Comparison of ENCODE assay signal across 19 cellular contexts in genomic region chr10:60760711-60761210, GRCh38.
"Had no signal": no experiment of that assay in that cellular context is flagged by ENCODE, and none has a peak within 500 bp of the region (broad histone marks: within the 10 kb centered on the region; RNA-seq: fewer than 3 reads in every experiment).

No MANE protein-coding gene starts in this region.

- H3K36me3 Mint-ChIP-seq: type B pancreatic cell had no signal

- H3K36me3 ChIP-seq: cardiac muscle cell, left ventricle myocardium inferior had no signal

- H3K9me3 Mint-ChIP-seq: activated naive CD8-positive, alpha-beta T cell treated with anti-CD3 and anti-CD28 coated beads, Interleukin-2, amount 50 U/mL, for 24 hours; nephron; type B pancreatic cell had no signal

- H3K4me3 Mint-ChIP-seq: activated naive CD8-positive, alpha-beta T cell treated with anti-CD3 and anti-CD28 coated beads, Interleukin-2, amount 50 U/mL, for 24 hours; memory B cell; nephron; type B pancreatic cell had no signal

- H3K9me3 ChIP-seq: left ventricle myocardium inferior had no signal

- DNase-seq: activated CD4-positive, CD25-positive, alpha-beta regulatory T cell treated with anti-CD3 and anti-CD28 coated beads, Interleukin-2, amount 50 U/mL, for 72 hours; activated naive CD4-positive, alpha-beta T cell treated with Interleukin-2 at 50 U/mL for 16 hours; activated naive CD8-positive, alpha-beta T cell treated with anti-CD3 and anti-CD28 coated beads, Interleukin-2, amount 50 U/mL, for 24 hours; activated T-cell treated with anti-CD3 and anti-CD28 coated beads for 4 hours; kidney; left ventricle myocardium inferior; occipital lobe; right cardiac atrium; stimulated activated CD4-positive, alpha-beta T cell treated with anti-CD3 and anti-CD28 coated beads, Interleukin-4, amount 100 ng/mL, for 24 hours; stimulated activated naive CD4-positive, alpha-beta T cell; substantia nigra; T-helper 1 cell; T1000 had no signal

- H3K4me1 ChIP-seq: left ventricle myocardium inferior had no signal

- H3K4me1 Mint-ChIP-seq: activated naive CD8-positive, alpha-beta T cell treated with anti-CD3 and anti-CD28 coated beads, Interleukin-2, amount 50 U/mL, for 24 hours had no signal

- H3K27ac Mint-ChIP-seq: activated naive CD8-positive, alpha-beta T cell treated with anti-CD3 and anti-CD28 coated beads, Interleukin-2, amount 50 U/mL, for 24 hours; memory B cell; nephron; progenitor cell of endocrine pancreas; type B pancreatic cell had no signal

- H3K27me3 ChIP-seq: cardiac muscle cell had no signal

- H3K4me3 ChIP-seq: cardiac muscle cell, left ventricle myocardium inferior, skin epidermis had no signal

- H3K27ac ChIP-seq: cardiac muscle cell, left ventricle myocardium inferior, skin epidermis had no signal
